In genomic region chr18:30601541-30601940, GRCh38 we compare ENCODE assay signal across 2 cellular contexts.
TF ChIP-seq lines count a peak whose summit lies in the region.

No MANE protein-coding gene starts in this region.

TF ChIP-seq in HepG2, 621 proteins besides CTCF, POLR2A, EP300 and RAD21:
- TF ChIP-seq NFE2L1 (CRISPR knock-in tag; IDR thresholded peaks at IDR 0.05; ENCODE audit: borderline replicate concordance), result no peak
- TF ChIP-seq HNRNPK (IDR thresholded peaks at IDR 0.05; ENCODE audit: low read depth, low read length, poor library complexity, severe bottlenecking), result peak; percentile 72
- TF ChIP-seq PRPF4 (IDR thresholded peaks at IDR 0.05; ENCODE audit: low read depth, low read length, poor library complexity, severe bottlenecking), result no peak

TF ChIP-seq in K562, 482 proteins besides CTCF, POLR2A, EP300 and RAD21:
- TF ChIP-seq HNRNPK (IDR thresholded peaks at IDR 0.05; ENCODE audit: low read depth, low read length, poor library complexity, severe bottlenecking), result peak; percentile 85
- TF ChIP-seq, protein P1, sequence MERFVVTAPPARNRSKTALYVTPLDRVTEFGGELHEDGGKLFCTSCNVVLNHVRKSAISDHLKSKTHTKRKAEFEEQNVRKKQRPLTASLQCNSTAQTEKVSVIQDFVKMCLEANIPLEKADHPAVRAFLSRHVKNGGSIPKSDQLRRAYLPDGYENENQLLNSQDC (CRISPR knock-in tag; IDR thresholded peaks at IDR 0.05), result no peak
- peak; percentile 69 for TF ChIP-seq PCBP1 (IDR thresholded peaks at IDR 0.05; ENCODE audit: low read depth, low read length, poor library complexity, severe bottlenecking)
- TF ChIP-seq PCBP2 (IDR thresholded peaks at IDR 0.05; ENCODE audit: low read depth, low read length, poor library complexity, severe bottlenecking), result peak; percentile 23
